9 cellular contexts compared by ENCODE assay signal in genomic region chr10:124703778-124704427, GRCh38. TPM values are rescaled to one million over a fixed set of nuclear protein-coding genes. Genes with fewer than 3 reads are reported as not detected.
DNase-seq lines count a peak whose midpoint lies in the region; ATAC-seq, FAIRE-seq and TF ChIP-seq lines count a peak whose summit lies in the region.
"Had no signal": no experiment of that assay in that cellular context is flagged by ENCODE, and none has a peak within 500 bp of the region (broad histone marks: within the 10 kb centered on the region; RNA-seq: fewer than 3 reads in every experiment).

No MANE protein-coding gene starts in this region.

- H3K27me3 ChIP-seq in adrenal gland = no peaks in the 10 kb centered on the region

- TF ChIP-seq CTCF in adrenal gland (IDR thresholded peaks at IDR 0.05) = no peak
- no peak for TF ChIP-seq CTCF in GM10248 (IDR thresholded peaks at IDR 0.05; ENCODE audit: control extremely low read depth, extremely low read depth, low read depth, missing control alignments)

- H3K36me3 ChIP-seq in adrenal gland (replicated peaks in 1 of 2) = peaks cover 0 to 15% of the 10 kb centered on the region in 2 donors

- H3K4me1 Mint-ChIP-seq in stimulated activated memory B cell treated with anti-CD40 and anti-IgM and Interleukin-4, amounts not matched to agents 10 μg/mL and 1 μg/mL and 100 μg/mL, for 72 hours = peaks cover 96% of the 10 kb centered on the region

- ATAC-seq in stimulated activated memory B cell treated with anti-CD40 and anti-IgM and Interleukin-4, amounts not matched to agents 10 μg/mL and 1 μg/mL and 100 μg/mL, for 72 hours = no peak
- ATAC-seq in HG02852 (IDR thresholded peaks at IDR 0.05; ENCODE audit: unreplicated experiment) (no peak), GM18498 (IDR thresholded peaks at IDR 0.05; ENCODE audit: unreplicated experiment) (no peak)

- no peaks in the 10 kb centered on the region for H3K9me3 Mint-ChIP-seq in stimulated activated memory B cell treated with anti-CD40 and anti-IgM and Interleukin-4, amounts not matched to agents 10 μg/mL and 1 μg/mL and 100 μg/mL, for 72 hours

- no peak for FAIRE-seq in urothelium cell line (lab: Jason Lieb, UNC)

- H3K27me3 Mint-ChIP-seq in stimulated activated memory B cell treated with anti-CD40 and anti-IgM and Interleukin-4, amounts not matched to agents 10 μg/mL and 1 μg/mL and 100 μg/mL, for 72 hours = no peaks in the 10 kb centered on the region

- intact Hi-C loops in adrenal gland (cut with DNase I) = loop anchor here in 1 of 2 donors (5.0 kb wide), 1 partner anchor 33 kb away; no protein-coding TSS in a partner anchor

- peak in 1 of 2 donors; percentile 93 for TF ChIP-seq POLR2A in adrenal gland (IDR thresholded peaks at IDR 0.05)

- peaks cover 93 to 100% of the 10 kb centered on the region in 2 donors for H3K4me1 ChIP-seq in adrenal gland (replicated peaks in 1 of 2)

- CTCF ChIA-PET in GM10248 (lab: Yijun Ruan, JAX) = interaction anchor here (2.6 to 7.1 kb wide), 3 partner anchors 15 to 37 kb away, joined by 9 to 86 read pairs (median 42); no protein-coding TSS in a partner anchor

- DNase-seq in NCI-H146 treated with DMSO at 0.1 percent for 48 hours (lab: John Stamatoyannopoulos, UW; ENCODE audit: unreplicated experiment) (peak; percentile 65), adrenal gland (peak; percentile 79 to 96 (median 93)), iris pigment epithelial cell (ENCODE audit: low read depth) (peak; percentile 41), GM10248 (ENCODE audit: extremely low spot score) (no peak), urothelium cell line (ENCODE audit: low spot score) (no peak)

- peak overlapping the region in 1 of 4 donors; percentile 10 for H3K4me3 ChIP-seq in adrenal gland
- H3K4me3 ChIP-seq: SK-N-MC had no signal

- peak overlapping the region; percentile 16 for H3K4me3 Mint-ChIP-seq in stimulated activated memory B cell treated with anti-CD40 and anti-IgM and Interleukin-4, amounts not matched to agents 10 μg/mL and 1 μg/mL and 100 μg/mL, for 72 hours

- no peaks in the 10 kb centered on the region for H3K9me3 ChIP-seq in adrenal gland (replicated peaks in 1 of 3)

- H3K36me3 Mint-ChIP-seq in stimulated activated memory B cell treated with anti-CD40 and anti-IgM and Interleukin-4, amounts not matched to agents 10 μg/mL and 1 μg/mL and 100 μg/mL, for 72 hours = peaks cover 46% of the 10 kb centered on the region

- WGBS in adrenal gland, 4 donors = 31 to 39% (median 35%) methylated on average over 6 to 10 of the region's 10 CpGs

- peak overlapping the region; percentile 94 to 98 (median 95) for H3K27ac ChIP-seq in adrenal gland
- H3K27ac ChIP-seq: SK-N-MC had no signal

- peak overlapping the region; percentile 100 for H3K27ac Mint-ChIP-seq in stimulated activated memory B cell treated with anti-CD40 and anti-IgM and Interleukin-4, amounts not matched to agents 10 μg/mL and 1 μg/mL and 100 μg/mL, for 72 hours

- POLR2A ChIA-PET in GM10248 (lab: Yijun Ruan, JAX) = no interaction called here

RNA-seq across cellular contexts. Expression of gene FAM53B, which starts 40.3 kb away (rescaled TPM):
- total RNA-seq in adrenal gland = 10 to 100 TPM; 37.7 to 90.9 (median 82.3) TPM
- 10 to 100 TPM; 15.1 to 56.7 (median 17.8) TPM for polyA plus RNA-seq in adrenal gland

Comparison
In these comparisons a context has a peak if more than half of its experiments do, and no peak if none do; other contexts are left out.
1. DNase-seq: peak in NCI-H146 treated with DMSO at 0.1 percent for 48 hours (single experiment), adrenal gland (7 of 7) and iris pigment epithelial cell (single experiment); none in GM10248 (single experiment) and urothelium cell line (single experiment).